14 cellular contexts compared by ENCODE assay signal in genomic region chr16:67539271-67539670, GRCh38. TPM values are rescaled to one million over a fixed set of nuclear protein-coding genes. Genes with fewer than 3 reads are reported as not detected.
DNase-seq lines count a peak whose midpoint lies in the region; ATAC-seq and TF ChIP-seq lines count a peak whose summit lies in the region.
"Had no signal": no experiment of that assay in that cellular context is flagged by ENCODE, and none has a peak within 500 bp of the region (broad histone marks: within the 10 kb centered on the region; RNA-seq: fewer than 3 reads in every experiment).

No MANE protein-coding gene starts in this region.

- intact Hi-C loops in activated B cell treated with CpG ODN at 0.5 μM for 24 hours (cut with micrococcal nuclease) (no loop called here), spleen (cut with DNase I; ENCODE audit: low total_unique reads) (no loop called here), left lung (cut with DNase I) (no loop called here)

- peaks cover 21% of the 10 kb centered on the region for H3K27me3 Mint-ChIP-seq in activated CD4-positive, alpha-beta T cell treated with anti-CD3 and anti-CD28 coated beads, Interleukin-2, amount 10 ng/mL, durations not matched to agents 7 days and 5 days
- no peaks in the 10 kb centered on the region for H3K27me3 Mint-ChIP-seq in activated B cell treated with CpG ODN at 0.5 μM for 24 hours
- H3K27me3 Mint-ChIP-seq in glutamatergic neuron (ENCODE audit: unreplicated experiment) = peaks cover 40% of the 10 kb centered on the region

- peaks cover 0 to 66% (median 45%) of the 10 kb centered on the region in 6 donors for H3K36me3 ChIP-seq in spleen
- H3K36me3 ChIP-seq in left lung = peaks cover 0 to 58% of the 10 kb centered on the region in 2 donors
- H3K36me3 ChIP-seq: breast epithelium had no signal

- H3K27ac ChIP-seq in spleen = peak overlapping the region in 7 of 8 donors; percentile 88 to 96 (median 93)
- peak overlapping the region in 1 of 2 donors; percentile 89 for H3K27ac ChIP-seq in left lung

- TF ChIP-seq CTCF in activated B cell treated with CpG ODN at 0.5 μM for 24 hours (IDR thresholded peaks at IDR 0.05) (no peak), glutamatergic neuron (IDR thresholded peaks at IDR 0.05; ENCODE audit: partially characterized antibody, unreplicated experiment) (no peak), spleen (IDR thresholded peaks at IDR 0.05 in 8 of 11, conservative IDR thresholded peaks at IDR 0.05 in 3 of 11) (no peak), left lung (IDR thresholded peaks at IDR 0.05) (no peak)

- H3K4me1 Mint-ChIP-seq in activated CD4-positive, alpha-beta T cell treated with anti-CD3 and anti-CD28 coated beads, Interleukin-2, amount 10 ng/mL, durations not matched to agents 7 days and 5 days = peaks cover 43% of the 10 kb centered on the region
- H3K4me1 Mint-ChIP-seq in activated B cell treated with CpG ODN at 0.5 μM for 24 hours = peaks cover 81% of the 10 kb centered on the region
- peaks cover 7% of the 10 kb centered on the region for H3K4me1 Mint-ChIP-seq in glutamatergic neuron (ENCODE audit: low read depth, unreplicated experiment)

- no peak for ATAC-seq in activated B cell treated with CpG ODN at 0.5 μM for 24 hours (ENCODE audit: low read depth)
- ATAC-seq in left lung = no peak
- no peak for ATAC-seq in HG02610 (IDR thresholded peaks at IDR 0.05; ENCODE audit: unreplicated experiment)

- peaks cover 15% of the 10 kb centered on the region for H3K36me3 Mint-ChIP-seq in activated CD4-positive, alpha-beta T cell treated with anti-CD3 and anti-CD28 coated beads, Interleukin-2, amount 10 ng/mL, durations not matched to agents 7 days and 5 days (ENCODE audit: low read depth)
- H3K36me3 Mint-ChIP-seq in activated B cell treated with CpG ODN at 0.5 μM for 24 hours (ENCODE audit: low read depth) = peaks cover 59% of the 10 kb centered on the region
- peaks cover 14% of the 10 kb centered on the region for H3K36me3 Mint-ChIP-seq in glutamatergic neuron (ENCODE audit: unreplicated experiment)

- H3K27ac Mint-ChIP-seq in activated CD4-positive, alpha-beta T cell treated with anti-CD3 and anti-CD28 coated beads, Interleukin-2, amount 10 ng/mL, durations not matched to agents 7 days and 5 days = no peak overlapping the region
- H3K27ac Mint-ChIP-seq in activated B cell treated with CpG ODN at 0.5 μM for 24 hours = peak overlapping the region; percentile 60
- H3K27ac Mint-ChIP-seq in glutamatergic neuron (ENCODE audit: unreplicated experiment) = no peak overlapping the region

- H3K27me3 ChIP-seq in spleen (replicated peaks in 1 of 7) = peaks cover 0 to 11% (median 0%) of the 10 kb centered on the region in 7 donors
- peaks cover 0 to 13% of the 10 kb centered on the region in 2 donors for H3K27me3 ChIP-seq in left lung
- H3K27me3 ChIP-seq: breast epithelium had no signal

- H3K4me3 Mint-ChIP-seq in activated CD4-positive, alpha-beta T cell treated with anti-CD3 and anti-CD28 coated beads, Interleukin-2, amount 10 ng/mL, durations not matched to agents 7 days and 5 days = peak overlapping the region; percentile 63
- H3K4me3 Mint-ChIP-seq in activated B cell treated with CpG ODN at 0.5 μM for 24 hours (peak overlapping the region; percentile 69), glutamatergic neuron (ENCODE audit: unreplicated experiment) (peak overlapping the region; percentile 23)

- H3K9me3 Mint-ChIP-seq in activated CD4-positive, alpha-beta T cell treated with anti-CD3 and anti-CD28 coated beads, Interleukin-2, amount 10 ng/mL, durations not matched to agents 7 days and 5 days = no peaks in the 10 kb centered on the region
- H3K9me3 Mint-ChIP-seq in activated B cell treated with CpG ODN at 0.5 μM for 24 hours (no peaks in the 10 kb centered on the region), glutamatergic neuron (ENCODE audit: unreplicated experiment) (peaks cover 16% of the 10 kb centered on the region)

- POLR2A ChIA-PET in activated CD4-positive, alpha-beta T cell treated with anti-CD3 and anti-CD28 coated beads, Interleukin-2, amount 10 ng/mL, durations not matched to agents 7 days and 5 days (lab: Charles Lee) = no interaction called here
- POLR2A ChIA-PET in activated B cell treated with CpG ODN at 0.5 μM for 24 hours (lab: Charles Lee) = interaction anchor here (0.6 to 3.3 kb wide), 7 partner anchors 9 to 646 kb away, joined by 3 to 22 read pairs (median 5); partner anchors contain the start of genes ACD and RIPOR1

- H3K4me1 ChIP-seq in spleen (peaks cover 50 to 100% (median 89%) of the 10 kb centered on the region in 6 donors), left lung (peaks cover 0 to 92% of the 10 kb centered on the region in 2 donors)

- peak overlapping the region in 7 of 8 donors; percentile 58 to 86 (median 78) for H3K4me3 ChIP-seq in spleen
- peak overlapping the region in 1 of 2 donors; percentile 78 for H3K4me3 ChIP-seq in left lung

- CTCF ChIA-PET in activated CD4-positive, alpha-beta T cell treated with anti-CD3 and anti-CD28 coated beads, Interleukin-2, amount 10 ng/mL, durations not matched to agents 7 days and 5 days (lab: Charles Lee) = interaction anchor here (1.1 to 12.3 kb wide), 2 partner anchors 18 to 106 kb away, joined by 3 to 116 read pairs; partner anchors contain the start of gene CARMIL2
- CTCF ChIA-PET in activated B cell treated with CpG ODN at 0.5 μM for 24 hours (lab: Charles Lee) = interaction anchor here (3.5 kb wide), 1 partner anchor 8 kb away, joined by 22 read pairs; no protein-coding TSS in a partner anchor

- 40 to 63% (median 50%) methylated on average over 4 of the region's 4 CpGs for WGBS in spleen, 5 donors

- no peak for DNase-seq in activated CD4-positive, alpha-beta T cell treated with anti-CD3 and anti-CD28 coated beads, Interleukin-2, amount 10 ng/mL, durations not matched to agents 7 days and 5 days
- no peak for DNase-seq in activated CD4-positive, alpha-beta T cell treated with anti-CD3 and anti-CD28 coated beads for 48 hours
- DNase-seq in activated B cell treated with CpG ODN at 0.5 μM for 24 hours (no peak), glutamatergic neuron (no peak), spleen (no peak), NOMO-1 treated with DMSO at 0.1 percent for 48 hours (lab: John Stamatoyannopoulos, UW; ENCODE audit: unreplicated experiment) (no peak), left lung (no peak)
- DNase-seq: HCEC 1CT, NCI-H524, SHP77 treated with DMSO at 0.1 percent for 48 hours had no signal

- H3K9me3 ChIP-seq in spleen (no peaks in the 10 kb centered on the region), left lung (no peaks in the 10 kb centered on the region)
- H3K9me3 ChIP-seq: breast epithelium had no signal

- TF ChIP-seq POLR2A in spleen (IDR thresholded peaks at IDR 0.05) = no peak

RNA-seq across cellular contexts. Expression of gene RIPOR1, which starts 10.6 kb away (rescaled TPM):
- 10 to 100 TPM; 12.8 to 15.8 TPM for total RNA-seq in activated CD4-positive, alpha-beta T cell treated with anti-CD3 and anti-CD28 coated beads, Interleukin-2, amount 10 ng/mL, durations not matched to agents 7 days and 5 days
- total RNA-seq in activated B cell treated with CpG ODN at 0.5 μM for 24 hours (136 and 159 TPM in 2 replicates), glutamatergic neuron (ENCODE audit: unreplicated experiment) (191 TPM), spleen (100 to 1,000 TPM; 114 to 242 (median 188) TPM), left lung (100 to 1,000 TPM in 1 of 2 donors, 10 to 100 TPM in 1; 76.4 to 123 TPM)
- 10 to 100 TPM; 29.9 to 84.7 (median 69.9) TPM for polyA plus RNA-seq in spleen

RNA-seq across cellular contexts. Expression of gene CTCF, which starts 23.1 kb away (rescaled TPM):
- 10 to 100 TPM; 87.1 to 98.5 TPM for total RNA-seq in activated CD4-positive, alpha-beta T cell treated with anti-CD3 and anti-CD28 coated beads, Interleukin-2, amount 10 ng/mL, durations not matched to agents 7 days and 5 days
- total RNA-seq in activated B cell treated with CpG ODN at 0.5 μM for 24 hours (53.1 and 59.6 TPM in 2 replicates), glutamatergic neuron (ENCODE audit: unreplicated experiment) (42.8 TPM), spleen (10 to 100 TPM; 47.6 to 67.7 (median 50.8) TPM), left lung (10 to 100 TPM; 27.8 to 35.1 TPM)
- 10 to 100 TPM; 24.4 to 36.7 (median 25.6) TPM for polyA plus RNA-seq in spleen

RNA-seq across cellular contexts. Expression of gene AGRP, which starts 55.9 kb away (rescaled TPM):
- total RNA-seq in activated CD4-positive, alpha-beta T cell treated with anti-CD3 and anti-CD28 coated beads, Interleukin-2, amount 10 ng/mL, durations not matched to agents 7 days and 5 days = not detected
- total RNA-seq in activated B cell treated with CpG ODN at 0.5 μM for 24 hours = not detected in 2 replicates
- total RNA-seq in glutamatergic neuron (ENCODE audit: unreplicated experiment) = not detected
- total RNA-seq in spleen = under 1 TPM in 1 of 7 donors, not detected in 6; 0.91 TPM
- under 1 TPM; 0.15 to 0.30 (median 0.22) TPM for polyA plus RNA-seq in spleen
- 1 to 10 TPM; 1.5 to 1.9 TPM for total RNA-seq in left lung
- total RNA-seq: breast epithelium, M059J, renal cortical epithelial cell had no signal

RNA-seq across cellular contexts. Expression of gene ATP6V0D1, which starts 58.3 kb away (rescaled TPM):
- total RNA-seq in activated CD4-positive, alpha-beta T cell treated with anti-CD3 and anti-CD28 coated beads, Interleukin-2, amount 10 ng/mL, durations not matched to agents 7 days and 5 days = 10 to 100 TPM; 52.1 to 60.3 TPM
- total RNA-seq in activated B cell treated with CpG ODN at 0.5 μM for 24 hours (70.2 and 74.5 TPM in 2 replicates), glutamatergic neuron (ENCODE audit: unreplicated experiment) (111 TPM), spleen (100 to 1,000 TPM in 5 of 7 donors, 10 to 100 TPM in 2; 97.5 to 133 (median 114) TPM), left lung (100 to 1,000 TPM; 142 to 185 TPM)
- polyA plus RNA-seq in spleen = 10 to 100 TPM; 37.3 to 68.6 (median 40.1) TPM
